In the genomic region with DNA sequence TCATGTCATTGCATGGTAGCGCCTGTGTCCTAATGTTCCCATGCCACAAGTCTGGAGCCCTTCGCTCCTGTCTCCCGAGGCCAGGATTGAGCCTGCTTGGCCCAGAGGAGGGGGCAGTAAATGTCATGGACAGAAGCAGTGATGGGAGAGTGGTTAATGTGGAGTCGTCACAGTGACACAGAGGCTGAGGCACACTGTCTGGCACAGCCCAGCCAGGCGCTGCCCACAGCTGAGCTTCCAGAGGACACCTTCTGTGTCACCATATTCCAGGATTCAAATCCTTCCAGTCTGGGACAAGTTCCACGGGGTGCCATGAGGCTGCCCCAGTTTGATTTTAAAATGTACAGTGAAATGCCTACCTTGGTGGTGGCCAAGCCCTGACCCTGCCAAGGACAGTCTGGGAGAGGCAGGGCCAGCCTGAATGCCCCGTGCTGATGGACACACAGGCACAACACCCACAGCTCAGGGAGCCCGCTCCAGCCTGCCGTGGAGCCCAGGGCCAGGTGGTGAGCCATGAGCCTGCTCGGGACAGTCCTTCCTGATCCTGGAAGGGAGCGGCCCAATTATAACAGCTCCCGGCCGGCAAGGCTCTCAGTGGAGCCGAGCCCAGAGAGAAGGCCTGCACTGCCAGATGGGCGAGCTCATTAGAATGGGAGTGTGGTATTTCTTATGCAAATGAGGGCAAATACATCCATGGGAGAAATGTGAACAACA, we compare ENCODE assay signal across 27 cellular contexts.
DNase-seq lines count a peak whose midpoint lies in the region; ATAC-seq, FAIRE-seq and TF ChIP-seq lines count a peak whose summit lies in the region.
"Had no signal": no experiment of that assay in that cellular context is flagged by ENCODE, and none has a peak within 500 bp of the region (broad histone marks: within the 10 kb centered on the region; RNA-seq: fewer than 3 reads in every experiment).

No MANE protein-coding gene starts in this region.

- no peak overlapping the region for H3K9ac ChIP-seq in kidney (ENCODE audit: low read length in 2 of 2)
- H3K9ac ChIP-seq: KMS-11 had no signal

- intact Hi-C loops in kidney (cut with DNase I): no loop called here
- intact Hi-C loops in sigmoid colon (cut with DNase I): no loop called here

- FAIRE-seq in kidney (lab: Jason Lieb, UNC) (no peak), RCC 7860 (lab: Jason Lieb, UNC) (no peak)
- FAIRE-seq: A549, GM12892 had no signal

- H3K4me1 ChIP-seq in RWPE2 (ENCODE audit: insufficient read depth, poor library complexity, severe bottlenecking): no peaks in the 10 kb centered on the region
- no peaks in the 10 kb centered on the region for H3K4me1 ChIP-seq in kidney (ENCODE audit: control insufficient read depth in 1 of 2, insufficient read depth in 1 of 2, low read depth in 1 of 2, low read length in 2 of 2)
- no peaks in the 10 kb centered on the region for H3K4me1 ChIP-seq in sigmoid colon
- H3K4me1 ChIP-seq: A549 had no signal

- DNase-seq in DMS 273 treated with DMSO at 0.1 percent for 48 hours (lab: John Stamatoyannopoulos, UW): peak; percentile 88
- DNase-seq in RWPE2 (ENCODE audit: low spot score): peak; percentile 67
- peak; percentile 1 for DNase-seq in kidney
- peak; percentile 27 for DNase-seq in sigmoid colon
- DNase-seq in RCC 7860 (ENCODE audit: low spot score): no peak
- no peak for DNase-seq in activated CD4-positive, alpha-beta T cell treated with anti-CD3 and anti-CD28 coated beads, Interleukin-2, amount 50 U/mL, for 1 hour
- DNase-seq: AML-193; CD4-positive, alpha-beta memory T cell; COR-L47; DMS79 treated with DMSO at 0.1 percent for 48 hours; GOT3; HCEC 1CT; NCI-H1048; NCI-H1417; NCI-H1694 treated with DMSO at 0.1 percent for 48 hours; NCI-H2081; NCI-H2227 treated with DMSO at 0.1 percent for 48 hours; NCI-H82; NK-92 treated with Interleukin-12 subunit alpha and Interleukin-12 subunit beta, amount 100 ng/mL, for 24 hours; PC-9; RPMI8226; SHP77 had no signal

- 82 to 89% methylated on average over 15 of the region's 15 CpGs for WGBS in sigmoid colon, 2 donors

- TF ChIP-seq POLR2A in sigmoid colon (IDR thresholded peaks at IDR 0.05): no peak

- no peak overlapping the region for H3K4me3 ChIP-seq in RWPE2 (ENCODE audit: severe bottlenecking)
- no peak overlapping the region for H3K4me3 ChIP-seq in kidney (ENCODE audit: low read length in 2 of 2)
- H3K4me3 ChIP-seq in sigmoid colon: no peak overlapping the region
- H3K4me3 ChIP-seq: A549, PC-9 had no signal

- H3K36me3 ChIP-seq in RWPE2 (ENCODE audit: low read depth) (no peaks in the 10 kb centered on the region), kidney (ENCODE audit: control insufficient read depth in 1 of 2, insufficient read depth in 2 of 2, low read length in 2 of 2) (no peaks in the 10 kb centered on the region), sigmoid colon (no peaks in the 10 kb centered on the region)

- TF ChIP-seq EP300 in sigmoid colon (IDR thresholded peaks at IDR 0.05): no peak

- ATAC-seq in RWPE2 (ENCODE audit: low read depth) (no peak), HG03442 (IDR thresholded peaks at IDR 0.05; ENCODE audit: unreplicated experiment) (no peak)
- ATAC-seq: A549 had no signal

- H3K27ac ChIP-seq in RWPE2 (ENCODE audit: poor library complexity, severe bottlenecking) (no peak overlapping the region), kidney (ENCODE audit: low read depth in 2 of 2, low read length in 2 of 2) (no peak overlapping the region), sigmoid colon (no peak overlapping the region)
- H3K27ac ChIP-seq: A549, HL-60, KMS-11, PC-9 had no signal

- H3K9me3 ChIP-seq in RWPE2 (ENCODE audit: severe bottlenecking): peaks cover 5% of the 10 kb centered on the region
- no peaks in the 10 kb centered on the region for H3K9me3 ChIP-seq in kidney (ENCODE audit: control insufficient read depth in 1 of 2, low read length in 2 of 2)
- no peaks in the 10 kb centered on the region for H3K9me3 ChIP-seq in sigmoid colon

- TF ChIP-seq CTCF in RWPE2 (IDR thresholded peaks at IDR 0.05; ENCODE audit: poor library complexity, severe bottlenecking) (no peak), kidney (IDR thresholded peaks at IDR 0.05; ENCODE audit: borderline replicate concordance, extremely low read depth, insufficient read depth) (no peak), sigmoid colon (IDR thresholded peaks at IDR 0.05) (no peak)

- H3K27me3 ChIP-seq in RWPE2 (ENCODE audit: insufficient read depth, poor library complexity, severe bottlenecking): no peaks in the 10 kb centered on the region
- no peaks in the 10 kb centered on the region for H3K27me3 ChIP-seq in sigmoid colon

Comparison
In these comparisons a context has a peak if more than half of its experiments do, and no peak if none do; other contexts are left out.
1. DNase-seq: peak in DMS 273 treated with DMSO at 0.1 percent for 48 hours (single experiment), RWPE2 (single experiment), kidney (single experiment) and sigmoid colon (single experiment); none in RCC 7860 (single experiment) and activated CD4-positive, alpha-beta T cell treated with anti-CD3 and anti-CD28 coated beads, Interleukin-2, amount 50 U/mL, for 1 hour (single experiment).